ENCODE assay signal across 11 cellular contexts in the genomic region with DNA sequence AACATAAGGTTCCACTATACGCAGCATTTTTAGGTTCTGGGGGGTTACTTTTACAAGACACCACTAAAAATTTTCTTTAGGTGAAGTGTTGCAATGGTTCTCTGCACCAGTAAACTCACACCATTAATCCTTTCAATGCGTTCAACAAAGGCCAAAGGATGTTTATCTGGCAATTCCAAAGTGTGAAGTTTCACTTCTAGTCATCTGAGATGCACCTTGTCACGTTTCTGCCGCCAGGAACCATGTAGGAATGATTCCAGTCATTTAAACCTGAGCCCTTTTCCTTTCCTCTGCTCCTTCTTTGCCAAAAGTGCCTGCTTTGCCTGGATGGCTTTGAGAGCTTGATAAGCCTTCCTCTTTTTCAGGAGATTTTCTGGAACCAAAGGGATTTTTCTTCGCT.
"Had no signal": no experiment of that assay in that cellular context is flagged by ENCODE, and none has a peak within 500 bp of the region (broad histone marks: within the 10 kb centered on the region; RNA-seq: fewer than 3 reads in every experiment).

No MANE protein-coding gene starts in this region.

- DNase-seq: GM23248, GOT3, H7, H9, HCEC 1CT, HFFc6 had no signal

- H3K27ac ChIP-seq: GM23248 had no signal

- H3K9ac ChIP-seq: GM23248 had no signal

- H3K4me1 ChIP-seq: HAP-1 had no signal

- ATAC-seq: GM23338, HCT116 had no signal

- H3K4me3 Mint-ChIP-seq: GM23338, H9, HFFc6 had no signal

- H3K9me3 ChIP-seq: HAP-1 had no signal

- FAIRE-seq: H1, H54 had no signal

- H3K4me2 ChIP-seq: GM23338 had no signal

- H3K36me3 ChIP-seq: HAP-1 had no signal

- H3K27ac Mint-ChIP-seq: GM23338, H9, HFFc6 had no signal

- H2AFZ ChIP-seq: GM23248, GM23338 had no signal

- H3K4me3 ChIP-seq: GM23248, GM23338, HAP-1 had no signal

- H3K9me3 Mint-ChIP-seq: GM23338, H9, HFFc6 had no signal
